1 cellular context compared by ENCODE assay signal in genomic region chr1:115429242-115429641, GRCh38.
TF ChIP-seq lines count a peak whose summit lies in the region.

No MANE protein-coding gene starts in this region.

TF ChIP-seq in SK-N-SH, 30 proteins besides CTCF, POLR2A, EP300 and RAD21 (continued from another document):
- TF ChIP-seq PBX3 (IDR thresholded peaks at IDR 0.05), result 0 out of 2 replicates have a peak, but pooled peaks have one; percentile 17
- no peak for TF ChIP-seq RXRA (IDR thresholded peaks at IDR 0.05; ENCODE audit: borderline replicate concordance, low read depth)
TF ChIP-seq in SK-N-SH: peak in this region for 4.
